1 cellular context compared by ENCODE assay signal in genomic region chr7:154060551-154060950, GRCh38. TPM values are rescaled to one million over a fixed set of nuclear protein-coding genes. Genes with fewer than 3 reads are reported as not detected.
"Had no signal": no experiment of that assay in that cellular context is flagged by ENCODE, and none has a peak within 500 bp of the region (broad histone marks: within the 10 kb centered on the region; RNA-seq: fewer than 3 reads in every experiment).

No MANE protein-coding gene starts in this region.

RNA-seq across cellular contexts. Expression of gene DPP6, which starts 8.4 kb away (rescaled TPM):
- total RNA-seq: GM12878 had no signal
